In genomic region chr22:41256254-41256897, GRCh38 we compare ENCODE assay signal across 9 cellular contexts. TPM values are rescaled to one million over a fixed set of nuclear protein-coding genes. Genes with fewer than 3 reads are reported as not detected.
A peak's percentile ranks its signal among the peaks of the same experiment; 100 is the strongest.
DNase-seq lines count a peak whose midpoint lies in the region; ATAC-seq and TF ChIP-seq lines count a peak whose summit lies in the region.
"Had no signal": no experiment of that assay in that cellular context is flagged by ENCODE, and none has a peak within 500 bp of the region (broad histone marks: within the 10 kb centered on the region; RNA-seq: fewer than 3 reads in every experiment).

No MANE protein-coding gene starts in this region.

- H3K4me1 ChIP-seq in GM23248 (ENCODE audit: insufficient read depth) (no peaks in the 10 kb centered on the region), SJSA1 (replicated peaks) (peaks cover 23% of the 10 kb centered on the region), gastrocnemius medialis (no peaks in the 10 kb centered on the region), SK-N-SH (ENCODE audit: control insufficient read depth in 1 of 2, insufficient read depth in 2 of 2, low read depth in 1 of 2, low read length in 1 of 2) (no peaks in the 10 kb centered on the region)
- H3K4me1 ChIP-seq: left lung had no signal

- CTCF ChIA-PET in SK-N-SH (lab: Yijun Ruan, JAX), result no interaction called here

- H3K9me2 ChIP-seq in GM23248 (ENCODE audit: insufficient read depth), result no peaks in the 10 kb centered on the region
- no peaks in the 10 kb centered on the region for H3K9me2 ChIP-seq in SK-N-SH

- 70 to 73% methylated on average over 10 to 14 of the region's 14 CpGs for WGBS in GM23248 (ENCODE audit: low coverage in 1 of 2, low lambda C conversion rate in 2 of 2, missing lambda C conversion rate in 2 of 2), 2 experiments
- 64% methylated on average over 7 of the region's 14 CpGs for WGBS in SK-N-SH (ENCODE audit: low lambda C conversion rate)

- H4K20me1 ChIP-seq in GM23248 (ENCODE audit: insufficient read depth), result no peaks in the 10 kb centered on the region
- H4K20me1 ChIP-seq in SK-N-SH (ENCODE audit: insufficient read depth), result no peaks in the 10 kb centered on the region

- H2AFZ ChIP-seq in GM23248 (no peak overlapping the region), SK-N-SH (ENCODE audit: low read depth) (no peak overlapping the region)

- H3K79me2 ChIP-seq in GM23248 (ENCODE audit: insufficient read depth) (peaks cover 8% of the 10 kb centered on the region; the same call in 1 of the 2 replicates), SK-N-SH (ENCODE audit: insufficient read depth) (no peaks in the 10 kb centered on the region)

- H3K27me3 ChIP-seq in GM23248 (replicated peaks; ENCODE audit: insufficient read depth) (no peaks in the 10 kb centered on the region), SJSA1 (replicated peaks) (no peaks in the 10 kb centered on the region), gastrocnemius medialis (no peaks in the 10 kb centered on the region), SK-N-SH (ENCODE audit: insufficient read depth) (no peaks in the 10 kb centered on the region)
- H3K27me3 ChIP-seq: left lung had no signal

- peak; percentile 40 to 41 for ATAC-seq in gastrocnemius medialis
- ATAC-seq: left lung, right cardiac atrium had no signal

- H3K36me3 ChIP-seq in GM23248 (ENCODE audit: low read depth), result peaks cover 38% of the 10 kb centered on the region
- H3K36me3 ChIP-seq in SJSA1, result peaks cover 99% of the 10 kb centered on the region
- peaks cover 0 to 94% of the 10 kb centered on the region in 2 donors for H3K36me3 ChIP-seq in gastrocnemius medialis
- peaks cover 3 to 35% of the 10 kb centered on the region in 2 experiments for H3K36me3 ChIP-seq in SK-N-SH (replicated peaks in 1 of 2; ENCODE audit: control insufficient read depth in 1 of 2, insufficient read depth in 2 of 2, low read length in 1 of 2)

- no peak overlapping the region for H3K4me2 ChIP-seq in GM23248 (ENCODE audit: unreplicated experiment)
- no peak overlapping the region for H3K4me2 ChIP-seq in SK-N-SH

- H3K9me3 ChIP-seq in GM23248 (ENCODE audit: low read depth) (no peaks in the 10 kb centered on the region), SJSA1 (replicated peaks) (no peaks in the 10 kb centered on the region), gastrocnemius medialis (no peaks in the 10 kb centered on the region), SK-N-SH (no peaks in the 10 kb centered on the region)
- H3K9me3 ChIP-seq: left lung had no signal

- intact Hi-C loops in gastrocnemius medialis (cut with DNase I; ENCODE audit: low total_unique reads), result no loop called here

- H3K4me3 ChIP-seq in GM23248 (no peak overlapping the region), SJSA1 (no peak overlapping the region), gastrocnemius medialis (no peak overlapping the region), SK-N-SH (ENCODE audit: low read depth in 2 of 2, low read length in 1 of 2) (no peak overlapping the region)
- H3K4me3 ChIP-seq: left lung had no signal

- no peak for TF ChIP-seq RAD21 in SK-N-SH (IDR thresholded peaks at IDR 0.05; ENCODE audit: low read length)

- no peak for TF ChIP-seq POLR2A in gastrocnemius medialis (IDR thresholded peaks at IDR 0.05)

- in situ Hi-C loops in GM23248 (cut with MboI) (no loop called here), gastrocnemius medialis (cut with MboI; ENCODE audit: low sequenced_read_pairs in 4 of 4) (no loop called here)

- no peak for TF ChIP-seq CTCF in gastrocnemius medialis (IDR thresholded peaks at IDR 0.05 in 4 of 5, conservative IDR thresholded peaks at IDR 0.05 in 1 of 5)
- no peak for TF ChIP-seq CTCF in SK-N-SH (IDR thresholded peaks at IDR 0.05)

- H3K27ac ChIP-seq in GM23248 (peak overlapping the region; percentile 34), SJSA1 (no peak overlapping the region), gastrocnemius medialis (no peak overlapping the region), SK-N-SH (ENCODE audit: low read depth in 2 of 2, low read length in 1 of 2) (no peak overlapping the region)
- H3K27ac ChIP-seq: left lung had no signal

- H3F3A ChIP-seq in GM23248 (ENCODE audit: insufficient read depth) (no peaks in the 10 kb centered on the region), SK-N-SH (replicated peaks; ENCODE audit: insufficient read depth) (no peaks in the 10 kb centered on the region)

- POLR2A ChIA-PET in SK-N-SH (lab: Yijun Ruan, JAX), result no interaction called here

- DNase-seq in GM23248 (peak; percentile 86), SJSA1 (ENCODE audit: low read depth in 1 of 2, low spot score in 2 of 2) (peak; percentile 49 to 69), fibroblast of gingiva (ENCODE audit: low read depth) (peak; percentile 85), gastrocnemius medialis (no peak), SK-N-SH (no peak), KG1 (lab: John Stamatoyannopoulos, UW) (no peak)
- no peak for DNase-seq in stimulated activated CD4-positive, alpha-beta T cell treated with anti-CD3 and anti-CD28 coated beads, Interleukin-4, amount 100 ng/mL, for 24 hours
- DNase-seq: left lung had no signal

- 0 out of 2 replicates have a peak overlapping the region, but pooled peaks have one; percentile 37 for H3K9ac ChIP-seq in GM23248
- no peak overlapping the region for H3K9ac ChIP-seq in SK-N-SH

- no peak for TF ChIP-seq EP300 in SK-N-SH (IDR thresholded peaks at IDR 0.05; ENCODE audit: borderline replicate concordance in 1 of 2, low read depth in 1 of 2, low read length in 1 of 2)

TF ChIP-seq in SK-N-SH, 30 proteins besides CTCF, POLR2A, EP300 and RAD21:
- TF ChIP-seq RXRA (IDR thresholded peaks at IDR 0.05; ENCODE audit: borderline replicate concordance, low read depth), result no peak

RNA-seq across cellular contexts. Expression of gene CHADL, which starts 15.6 kb away (rescaled TPM):
- total RNA-seq in GM23248 (2014; rRNA removed; shearing (Covaris generic)), result 0.22 and 1.1 TPM in 2 replicates
- polyA plus RNA-seq in GM23248 (2016; fragmentation: Nextera tagmentation; extraction: Ambion mirVana), result 0.30 and 0.88 TPM in 2 replicates
- total RNA-seq in SJSA1 (2014; rRNA removed; shearing (Covaris generic)), result 0.11 TPM in 1 of 2 replicates, not detected in the other
- 1 to 10 TPM in 1 of 4 donors, under 1 TPM in 1, not detected in 2; 0.73 to 1.3 TPM for total RNA-seq in gastrocnemius medialis
- polyA plus RNA-seq in SK-N-SH (2012; rRNA removed), result 0.03 and 0.08 TPM in 2 replicates
- 0.01 and 0.08 TPM in 2 replicates for polyA plus RNA-seq in SK-N-SH (2012; cell fraction: cytosol; rRNA removed)
- polyA plus RNA-seq in SK-N-SH (2012; cell fraction: nucleus; rRNA removed), result 0.69 and 0.72 TPM in 2 replicates

RNA-seq across cellular contexts. Expression of gene RANGAP1, which starts 29.6 kb away (rescaled TPM):
- total RNA-seq in GM23248 (2014; rRNA removed; shearing (Covaris generic)), result 73.5 and 79.2 TPM in 2 replicates
- polyA plus RNA-seq in GM23248 (2016; fragmentation: Nextera tagmentation; extraction: Ambion mirVana) (52.3 and 54.6 TPM in 2 replicates), SK-N-SH (2012; rRNA removed) (65.8 and 67.1 TPM in 2 replicates)
- 172 and 201 TPM in 2 replicates for total RNA-seq in SJSA1 (2014; rRNA removed; shearing (Covaris generic))
- total RNA-seq in gastrocnemius medialis, result 10 to 100 TPM; 31.4 to 75.2 (median 52.1) TPM
- 31.3 and 43.2 TPM in 2 replicates for polyA plus RNA-seq in SK-N-SH (2012; cell fraction: cytosol; rRNA removed)
- polyA plus RNA-seq in SK-N-SH (2012; cell fraction: nucleus; rRNA removed), result 106 and 141 TPM in 2 replicates

RNA-seq across cellular contexts. Expression of gene ZC3H7B, which starts 44.9 kb away (rescaled TPM):
- 54.8 and 54.9 TPM in 2 replicates for total RNA-seq in GM23248 (2014; rRNA removed; shearing (Covaris generic))
- 5.3 and 5.4 TPM in 2 replicates for polyA plus RNA-seq in GM23248 (2016; fragmentation: Nextera tagmentation; extraction: Ambion mirVana)
- total RNA-seq in SJSA1 (2014; rRNA removed; shearing (Covaris generic)), result 51.8 and 72.2 TPM in 2 replicates
- total RNA-seq in gastrocnemius medialis, result 10 to 100 TPM; 17.0 to 22.6 (median 20.5) TPM
- polyA plus RNA-seq in SK-N-SH (2012; rRNA removed), result 21.7 and 27.1 TPM in 2 replicates
- polyA plus RNA-seq in SK-N-SH (2012; cell fraction: cytosol; rRNA removed), result 11.6 and 17.6 TPM in 2 replicates
- 44.4 and 48.1 TPM in 2 replicates for polyA plus RNA-seq in SK-N-SH (2012; cell fraction: nucleus; rRNA removed)

RNA-seq across cellular contexts. Expression of gene L3MBTL2, which starts 51.3 kb away (rescaled TPM):
- total RNA-seq in GM23248 (2014; rRNA removed; shearing (Covaris generic)), result 19.1 and 24.1 TPM in 2 replicates
- 16.8 and 16.9 TPM in 2 replicates for polyA plus RNA-seq in GM23248 (2016; fragmentation: Nextera tagmentation; extraction: Ambion mirVana)
- 23.7 and 25.8 TPM in 2 replicates for total RNA-seq in SJSA1 (2014; rRNA removed; shearing (Covaris generic))
- 10 to 100 TPM in 3 of 4 donors, 1 to 10 TPM in 1; 4.8 to 14.4 (median 12.4) TPM for total RNA-seq in gastrocnemius medialis
- polyA plus RNA-seq in SK-N-SH (2012; rRNA removed), result 11.8 and 13.3 TPM in 2 replicates
- 9.0 and 9.7 TPM in 2 replicates for polyA plus RNA-seq in SK-N-SH (2012; cell fraction: cytosol; rRNA removed)
- 17.0 and 21.0 TPM in 2 replicates for polyA plus RNA-seq in SK-N-SH (2012; cell fraction: nucleus; rRNA removed)

Comparison
In these comparisons a context has a peak if more than half of its experiments do, and no peak if none do; other contexts are left out.
1. DNase-seq: peak in GM23248 (single experiment), SJSA1 (2 of 2) and fibroblast of gingiva (single experiment); none in gastrocnemius medialis (0 of 2), SK-N-SH (single experiment), KG1 (single experiment) and stimulated activated CD4-positive, alpha-beta T cell treated with anti-CD3 and anti-CD28 coated beads, Interleukin-4, amount 100 ng/mL, for 24 hours (single experiment).